Comparison of ENCODE assay signal across 19 cellular contexts in genomic region chr1:92663769-92664168, GRCh38.
"Had no signal": no experiment of that assay in that cellular context is flagged by ENCODE, and none has a peak within 500 bp of the region (broad histone marks: within the 10 kb centered on the region; RNA-seq: fewer than 3 reads in every experiment).

No MANE protein-coding gene starts in this region.

- ATAC-seq: activated naive CD8-positive, alpha-beta T cell treated with anti-CD3 and anti-CD28 coated beads, Interleukin-2, amount 50 U/mL, for 24 hours; effector memory CD8-positive, alpha-beta T cell; heart right ventricle; left ventricle myocardium superior had no signal

- H3K27me3 ChIP-seq: esophagus squamous epithelium, heart right ventricle, sigmoid colon, tibial artery had no signal

- DNase-seq: activated CD4-positive, alpha-beta T cell treated with anti-CD3 and anti-CD28 coated beads for 1 hour; activated CD8-positive, alpha-beta memory T cell treated with anti-CD3 and anti-CD28 coated beads for 24 hours; activated CD8-positive, alpha-beta memory T cell treated with anti-CD3 and anti-CD28 coated beads, Interleukin-2, amount 50 U/mL, for 48 hours; activated effector memory CD4-positive, alpha-beta T cell treated with Interleukin-2 at 50 U/mL for 16 hours; activated naive CD4-positive, alpha-beta T cell treated with anti-CD3 and anti-CD28 coated beads, Interleukin-2, amount 10 ng/mL, durations not matched to agents 7 days and 5 days; activated naive CD8-positive, alpha-beta T cell treated with anti-CD3 and anti-CD28 coated beads, Interleukin-2, amount 50 U/mL, for 24 hours; activated T-cell treated with anti-CD3 and anti-CD28 coated beads, Interleukin-2, amount 50 U/mL, for 48 hours; anterior cingulate cortex; caudate nucleus; effector memory CD8-positive, alpha-beta T cell; esophagus squamous epithelium; heart right ventricle; left ventricle myocardium superior; nephron progenitor cell; nucleus accumbens; sigmoid colon; stimulated activated naive CD4-positive, alpha-beta T cell; tibial artery had no signal

- H3K4me3 ChIP-seq: esophagus squamous epithelium, heart right ventricle, sigmoid colon, tibial artery had no signal

- H3K4me1 ChIP-seq: esophagus squamous epithelium, heart right ventricle, sigmoid colon, tibial artery had no signal

- H3K27ac ChIP-seq: esophagus squamous epithelium, heart right ventricle, sigmoid colon, tibial artery, VCaP had no signal

- H3K9me3 ChIP-seq: esophagus squamous epithelium, heart right ventricle, sigmoid colon, tibial artery had no signal
